8 cellular contexts compared by ENCODE assay signal in genomic region chr16:81444448-81445121, GRCh38. TPM values are rescaled to one million over a fixed set of nuclear protein-coding genes. Genes with fewer than 3 reads are reported as not detected.
A peak's percentile ranks its signal among the peaks of the same experiment; 100 is the strongest.
DNase-seq lines count a peak whose midpoint lies in the region; ATAC-seq and TF ChIP-seq lines count a peak whose summit lies in the region.

Gene CMIP (plus strand): TSS chr16:81444808.

- no peaks in the 10 kb centered on the region for H3K27me3 ChIP-seq in transverse colon

- intact Hi-C loops in cardiac septum (cut with DNase I): loop anchor here (5.0 kb wide), 2 partner anchors 48 to 108 kb away; no protein-coding TSS in a partner anchor
- intact Hi-C loops in posterior cingulate gyrus (cut with DNase I): loop anchor here (10.0 kb wide), 1 partner anchor 170 kb away; no protein-coding TSS in a partner anchor
- intact Hi-C loops in transverse colon (cut with DNase I; ENCODE audit: low total_unique reads): no loop called here

- H3K9me3 ChIP-seq in KOPT-K1 (ENCODE audit: insufficient read depth, low read length, poor library complexity, severe bottlenecking) (no peaks in the 10 kb centered on the region), transverse colon (no peaks in the 10 kb centered on the region)

- TF ChIP-seq POLR2A in transverse colon (IDR thresholded peaks at IDR 0.05): no peak

- peaks cover 19 to 40% (median 36%) of the 10 kb centered on the region in 4 donors for H3K4me1 ChIP-seq in transverse colon

- WGBS in adipose tissue, 3 donors: 0 to 1% (median 1%) methylated on average over 40 to 96 of the region's 114 CpGs
- whole genome bisulfite sequencing in transverse colon (ENCODE audit: low coverage in 1 of 2), 2 donors: no CpG with 5 or more reads among the region's 114 CpGs

- ATAC-seq in GM21717 (IDR thresholded peaks at IDR 0.05; ENCODE audit: unreplicated experiment): peak; percentile 71

- TF ChIP-seq EP300 in transverse colon (IDR thresholded peaks at IDR 0.05; ENCODE audit: low read depth): no peak

- H3K36me3 ChIP-seq in KOPT-K1 (ENCODE audit: insufficient read depth, low read length): 0 out of 2 replicates have a peak, but pooled peaks cover 6% of the 10 kb centered on the region
- no peaks in the 10 kb centered on the region for H3K36me3 ChIP-seq in transverse colon

- peak; percentile 89 for DNase-seq in ELR (ENCODE audit: low read depth)
- peak; percentile 61 to 79 (median 72) for DNase-seq in T-helper 1 cell
- DNase-seq in cardiac septum (ENCODE audit: low spot score): peak; percentile 91
- DNase-seq in posterior cingulate gyrus: peak; percentile 64 to 97 (median 76)
- peak; percentile 89 for DNase-seq in transverse colon

- H3K4me3 ChIP-seq in transverse colon: peak within 1 kb of the TSS; percentile 85 to 96 (median 90)

- in situ Hi-C loops in transverse colon (cut with MboI; ENCODE audit: low pct_ligation_motif_present in 1 of 4, low pct_unique_long_range_greater_than_20kb in 1 of 4, low sequenced_read_pairs in 3 of 4): no loop called here

- peak within 1 kb of the TSS; percentile 82 for H3K27ac ChIP-seq in KOPT-K1 (ENCODE audit: low read depth, low read length, poor library complexity, severe bottlenecking)
- peak within 1 kb of the TSS; percentile 46 for H3K27ac ChIP-seq in adipose tissue (ENCODE audit: low read depth, low read length)
- peak within 1 kb of the TSS; percentile 89 to 95 (median 94) for H3K27ac ChIP-seq in transverse colon

- TF ChIP-seq CTCF in transverse colon (IDR thresholded peaks at IDR 0.05): no peak

RNA-seq across cellular contexts. Expression of gene CMIP, which starts in this region (rescaled TPM):
- polyA plus RNA-seq in adipose tissue: 10 to 100 TPM in 2 of 3 donors, 1 to 10 TPM in 1; 9.2 to 22.9 (median 13.3) TPM
- total RNA-seq in cardiac septum: 19.8 TPM
- total RNA-seq in transverse colon: 10 to 100 TPM; 40.0 to 69.6 (median 47.0) TPM

Comparison
In these comparisons a context has a peak if more than half of its experiments do, and no peak if none do; other contexts are left out.
1. Peak in every context shown above with its lines: DNase-seq, ATAC-seq, H3K4me3 ChIP-seq and H3K27ac ChIP-seq.